ENCODE assay signal across 8 cellular contexts in the genomic region with DNA sequence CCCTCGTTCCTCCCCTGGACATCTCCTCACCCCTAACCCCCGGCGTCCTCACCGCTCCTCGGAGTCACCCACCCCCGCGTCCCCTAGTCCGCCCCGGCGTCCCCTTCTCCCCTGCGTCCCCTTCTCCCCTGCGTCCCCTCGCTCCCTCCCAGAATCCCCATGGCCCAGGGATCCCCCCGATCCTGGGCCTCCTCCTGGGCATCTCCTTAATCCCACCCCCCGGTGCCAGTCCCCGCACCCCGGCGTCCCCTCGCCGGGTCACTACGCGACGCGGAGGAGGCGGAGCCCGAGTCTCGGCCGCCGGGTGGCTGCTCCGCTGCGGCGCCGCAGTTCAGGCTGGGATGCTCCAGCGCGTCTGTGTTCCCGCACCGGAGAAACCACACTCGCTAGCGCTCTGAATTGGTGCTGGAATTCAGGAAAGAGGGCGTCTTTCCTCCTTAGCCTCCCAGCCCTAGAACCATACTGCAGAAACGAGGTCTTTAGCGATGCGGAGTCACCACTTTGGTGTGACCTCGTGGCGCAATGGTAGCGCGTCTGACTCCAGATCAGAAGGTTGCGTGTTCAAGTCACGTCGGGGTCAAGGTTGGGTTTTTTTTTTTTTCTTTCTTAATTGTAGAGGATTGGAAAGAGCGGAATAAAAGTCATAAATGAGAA. TPM values are rescaled to one million over a fixed set of nuclear protein-coding genes. Genes with fewer than 3 reads are reported as not detected.
DNase-seq lines count a peak whose midpoint lies in the region; ATAC-seq, FAIRE-seq and TF ChIP-seq lines count a peak whose summit lies in the region.

No MANE protein-coding gene starts in this region.

- BruUV-seq in K562 (replicated peaks; lab: Mats Ljungman, UMichigan): no TSS peak

- CTCF ChIA-PET in K562 (lab: Yijun Ruan, JAX; ENCODE audit: low intra/inter-chr PET ratio): no interaction called here

- DNase-seq in GM06990 (ENCODE audit: extremely low read depth, insufficient read length) (peak; percentile 73), NCI-H1694 treated with DMSO at 0.1 percent for 48 hours (lab: John Stamatoyannopoulos, UW) (peak; percentile 89), K562 (ENCODE audit: extremely low read depth in 1 of 4, low spot score in 3 of 4) (peak; percentile 56 to 67 (median 60)), iPS DF 19.7 (ENCODE audit: low read depth, low spot score) (peak; percentile 76), retinal pigment epithelial cell (ENCODE audit: low read depth) (peak; percentile 67)

- H3K27me3 ChIP-seq in GM06990 (replicated peaks; ENCODE audit: control insufficient read depth, insufficient read depth, low read length) (no peaks in the 10 kb centered on the region), K562 (ENCODE audit: control insufficient read depth in 2 of 2, insufficient read depth in 2 of 2, low read length in 2 of 2) (no peaks in the 10 kb centered on the region; a peak in 1 of 5 replicates)

- POLR2A ChIA-PET in K562 (lab: Yijun Ruan, JAX): no interaction called here

- FAIRE-seq in TTC549 (lab: Jason Lieb, UNC): peak; percentile 85
- peak; percentile 71 for FAIRE-seq in K562 (lab: Jason Lieb, UNC)

- H4K20me1 ChIP-seq in K562 (replicated peaks; ENCODE audit: control insufficient read depth, insufficient read depth, low read length): no peaks in the 10 kb centered on the region

- peak; percentile 28; the same call in 1 of the 2 replicates for TF ChIP-seq EP300 in K562 (IDR thresholded peaks at IDR 0.05; ENCODE audit: low read length)

- no peak overlapping the region for H3K27ac ChIP-seq in K562 (ENCODE audit: extremely low read depth, low read depth, low read length)

- no peak for TF ChIP-seq POLR2A in K562 (conservative IDR thresholded peaks at IDR 0.05)

- H3K9me1 ChIP-seq in K562 (ENCODE audit: control insufficient read depth, insufficient read depth, low read length): no peaks in the 10 kb centered on the region

- H3K4me2 ChIP-seq in K562 (ENCODE audit: insufficient read depth, low read length): peak overlapping the region; percentile 81; the same call in 1 of the 2 replicates

- peak; percentile 78 for ATAC-seq in HG02759 (IDR thresholded peaks at IDR 0.05; ENCODE audit: unreplicated experiment)
- peak; percentile 88 for ATAC-seq in K562
- ATAC-seq in HG03469 (IDR thresholded peaks at IDR 0.05; ENCODE audit: unreplicated experiment): no peak

- in situ Hi-C loops in K562 (cut with MboI): no loop called here

- H3K9me3 ChIP-seq in K562 (replicated peaks; ENCODE audit: control insufficient read depth, insufficient read depth, low read depth, low read length): no peaks in the 10 kb centered on the region

- peaks cover 0 to 11% of the 10 kb centered on the region in 2 experiments; a peak in 2 of 5 replicates for H3K4me1 ChIP-seq in K562 (replicated peaks in 1 of 2; ENCODE audit: control insufficient read depth in 2 of 2, insufficient read depth in 2 of 2, low read length in 2 of 2)

- H3K36me3 ChIP-seq in GM06990 (ENCODE audit: control insufficient read depth, insufficient read depth, low read length) (no peaks in the 10 kb centered on the region), K562 (ENCODE audit: control insufficient read depth, insufficient read depth, low read length) (no peaks in the 10 kb centered on the region)

- H3K9ac ChIP-seq in K562 (ENCODE audit: insufficient read depth in 1 of 2, low read depth in 2 of 2, low read length in 2 of 2): peak overlapping the region in 1 of 2 experiments; percentile 81; a peak in 2 of 4 replicates

- intact Hi-C loops in K562 (cut with micrococcal nuclease): no loop called here

- no peak for TF ChIP-seq RAD21 in K562 (CRISPR knock-in tag; conservative IDR thresholded peaks at IDR 0.05 in 1 of 2, IDR thresholded peaks at IDR 0.05 in 1 of 2)

- under 1% methylated on average over 23 of the region's 51 CpGs for WGBS in K562 (ENCODE audit: insufficient coverage, low coverage, missing lambda C conversion rate)

- H2AFZ ChIP-seq in K562 (ENCODE audit: low read depth, low read length): peak overlapping the region; percentile 80

- H3K4me3 ChIP-seq in GM06990 (replicated peaks; ENCODE audit: low read depth, low read length): peak overlapping the region; percentile 89
- H3K4me3 ChIP-seq in K562: peak overlapping the region; percentile 58
- peak overlapping the region; percentile 77 for H3K4me3 ChIP-seq in retinal pigment epithelial cell (ENCODE audit: low read length)

- TF ChIP-seq CTCF in GM06990 (IDR thresholded peaks at IDR 0.05; ENCODE audit: insufficient read depth, low read length, poor library complexity, severe bottlenecking) (no peak), K562 (IDR thresholded peaks at IDR 0.05 in 2 of 3, conservative IDR thresholded peaks at IDR 0.05 in 1 of 3; ENCODE audit: insufficient read depth in 2 of 3, low read depth in 1 of 3, low read length in 3 of 3) (no peak), retinal pigment epithelial cell (conservative IDR thresholded peaks at IDR 0.05; ENCODE audit: low read depth, low read length) (no peak)

- H3K79me2 ChIP-seq in K562 (ENCODE audit: control insufficient read depth, insufficient read depth, low read length): no peaks in the 10 kb centered on the region

TF ChIP-seq in K562, 482 proteins besides CTCF, POLR2A, EP300 and RAD21 (continues in another document):
- TF ChIP-seq ZNF696 (CRISPR knock-in tag; conservative IDR thresholded peaks at IDR 0.05) (no peak), ZNF586 (CRISPR knock-in tag; conservative IDR thresholded peaks at IDR 0.05) (no peak), CEBPB (tag; IDR thresholded peaks at IDR 0.05) (peak; percentile 61), POLR3G (IDR thresholded peaks at IDR 0.05; ENCODE audit: extremely low read depth, insufficient read length, insufficient replicate concordance) (no peak), RBBP5 (IDR thresholded peaks at IDR 0.05; ENCODE audit: borderline replicate concordance, insufficient read depth, low read length, poor library complexity, severe bottlenecking) (no peak), ZNF57 (CRISPR knock-in tag; IDR thresholded peaks at IDR 0.05) (no peak)
- TF ChIP-seq, protein P1, sequence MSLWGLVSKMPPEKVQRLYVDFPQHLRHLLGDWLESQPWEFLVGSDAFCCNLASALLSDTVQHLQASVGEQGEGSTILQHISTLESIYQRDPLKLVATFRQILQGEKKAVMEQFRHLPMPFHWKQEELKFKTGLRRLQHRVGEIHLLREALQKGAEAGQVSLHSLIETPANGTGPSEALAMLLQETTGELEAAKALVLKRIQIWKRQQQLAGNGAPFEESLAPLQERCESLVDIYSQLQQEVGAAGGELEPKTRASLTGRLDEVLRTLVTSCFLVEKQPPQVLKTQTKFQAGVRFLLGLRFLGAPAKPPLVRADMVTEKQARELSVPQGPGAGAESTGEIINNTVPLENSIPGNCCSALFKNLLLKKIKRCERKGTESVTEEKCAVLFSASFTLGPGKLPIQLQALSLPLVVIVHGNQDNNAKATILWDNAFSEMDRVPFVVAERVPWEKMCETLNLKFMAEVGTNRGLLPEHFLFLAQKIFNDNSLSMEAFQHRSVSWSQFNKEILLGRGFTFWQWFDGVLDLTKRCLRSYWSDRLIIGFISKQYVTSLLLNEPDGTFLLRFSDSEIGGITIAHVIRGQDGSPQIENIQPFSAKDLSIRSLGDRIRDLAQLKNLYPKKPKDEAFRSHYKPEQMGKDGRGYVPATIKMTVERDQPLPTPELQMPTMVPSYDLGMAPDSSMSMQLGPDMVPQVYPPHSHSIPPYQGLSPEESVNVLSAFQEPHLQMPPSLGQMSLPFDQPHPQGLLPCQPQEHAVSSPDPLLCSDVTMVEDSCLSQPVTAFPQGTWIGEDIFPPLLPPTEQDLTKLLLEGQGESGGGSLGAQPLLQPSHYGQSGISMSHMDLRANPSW (CRISPR knock-in tag; IDR thresholded peaks at IDR 0.05): no peak
- TF ChIP-seq, protein P2, sequence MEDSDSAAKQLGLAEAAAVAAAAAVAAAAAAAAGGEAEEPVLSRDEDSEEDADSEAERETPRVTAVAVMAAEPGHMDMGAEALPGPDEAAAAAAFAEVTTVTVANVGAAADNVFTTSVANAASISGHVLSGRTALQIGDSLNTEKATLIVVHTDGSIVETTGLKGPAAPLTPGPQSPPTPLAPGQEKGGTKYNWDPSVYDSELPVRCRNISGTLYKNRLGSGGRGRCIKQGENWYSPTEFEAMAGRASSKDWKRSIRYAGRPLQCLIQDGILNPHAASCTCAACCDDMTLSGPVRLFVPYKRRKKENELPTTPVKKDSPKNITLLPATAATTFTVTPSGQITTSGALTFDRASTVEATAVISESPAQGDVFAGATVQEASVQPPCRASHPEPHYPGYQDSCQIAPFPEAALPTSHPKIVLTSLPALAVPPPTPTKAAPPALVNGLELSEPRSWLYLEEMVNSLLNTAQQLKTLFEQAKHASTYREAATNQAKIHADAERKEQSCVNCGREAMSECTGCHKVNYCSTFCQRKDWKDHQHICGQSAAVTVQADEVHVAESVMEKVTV (CRISPR knock-in tag; IDR thresholded peaks at IDR 0.05): no peak

RNA-seq across cellular contexts. Expression of a gene that starts 25.9 kb away (rescaled TPM):
- not detected in 2 replicates for total RNA-seq in K562 (2011; cell fraction: chromatin; rRNA removed; ENCODE audit: low replicate concordance)
- total RNA-seq in K562 (2011; cell fraction: nucleolus; rRNA removed): not detected in 2 replicates
- not detected in 2 replicates for total RNA-seq in K562 (2011; cell fraction: nucleoplasm; rRNA removed)
- total RNA-seq in K562 (2014; rRNA removed): not detected in 2 replicates
- total RNA-seq in K562 (2014; rRNA removed; fragmentation: Illumina TruSeq; extraction: Trizol): not detected in 2 replicates
- not detected in 2 replicates for total RNA-seq in K562 (2015; rRNA removed; fragmentation: Illumina TruSeq; extraction: Trizol)
- total RNA-seq in K562 (2021): 0.42 TPM in 1 of 2 replicates, not detected in the other
- not detected in 2 replicates for polyA plus RNA-seq in K562 (2011; rRNA removed)
- not detected in 2 replicates for polyA plus RNA-seq in K562 (2011; cell fraction: cytosol; rRNA removed)
- not detected in 2 replicates for polyA plus RNA-seq in K562 (2011; cell fraction: nucleus; rRNA removed)
- not detected in 2 replicates for polyA plus RNA-seq in K562 (2012)
- polyA plus RNA-seq in K562 (2014; fragmentation: Illumina TruSeq; extraction: Trizol): not detected in 2 replicates
- not detected for polyA plus RNA-seq in K562 (2014; fragmentation: Nextera tagmentation; extraction: Ambion mirVana)
- polyA plus RNA-seq in K562 (2014; rRNA removed): not detected in 2 replicates
- not detected in 2 replicates for polyA minus RNA-seq in K562 (2011; rRNA and poly(A)+ RNA removed)
- not detected in 2 replicates for polyA minus RNA-seq in K562 (2011; cell fraction: cytosol; rRNA and poly(A)+ RNA removed)
- not detected in 2 replicates for polyA minus RNA-seq in K562 (2011; cell fraction: nucleus; rRNA and poly(A)+ RNA removed)
